ENCODE assay signal across 8 cellular contexts in genomic region chr17:1491406-1492248, GRCh38. TPM values are rescaled to one million over a fixed set of nuclear protein-coding genes. Genes with fewer than 3 reads are reported as not detected.
A peak's percentile ranks its signal among the peaks of the same experiment; 100 is the strongest.
DNase-seq lines count a peak whose midpoint lies in the region; ATAC-seq and TF ChIP-seq lines count a peak whose summit lies in the region.

No MANE protein-coding gene starts in this region.

- H4K20me1 ChIP-seq in OCI-LY7 (ENCODE audit: insufficient read depth, low read length): no peaks in the 10 kb centered on the region

- peak overlapping the region; percentile 95 for H3K4me2 ChIP-seq in OCI-LY7 (ENCODE audit: low read length)

- CTCF ChIA-PET in OCI-LY7 (lab: Charles Lee; ENCODE audit: unreplicated experiment): no interaction called here

- DNase-seq in DMS 273 (lab: John Stamatoyannopoulos, UW; ENCODE audit: unreplicated experiment) (peak; percentile 67), DMS 273 treated with DMSO at 0.1 percent for 48 hours (lab: John Stamatoyannopoulos, UW) (no peak), HAP-1 (ENCODE audit: low spot score in 2 of 2) (peak; percentile 28 to 72), OCI-LY7 (ENCODE audit: low spot score) (peak; percentile 68), astrocyte of the cerebellum (ENCODE audit: low read depth) (no peak), iPS DF 6.9 (ENCODE audit: low read depth, low spot score) (no peak), sciatic nerve (ENCODE audit: low spot score) (peak; percentile 84), NCI-H526 treated with DMSO at 0.1 percent for 48 hours (lab: John Stamatoyannopoulos, UW) (no peak)

- in situ Hi-C loops in HAP-1 (cut with MboI; ENCODE audit: low sequenced_read_pairs) (no loop called here), astrocyte of the cerebellum (cut with HindIII; ENCODE audit: low sequenced_read_pairs) (no loop called here)

- no TSS peak for BruUV-seq in OCI-LY7 (replicated peaks; lab: Mats Ljungman, UMichigan)

- H3K9me3 ChIP-seq in HAP-1: no peaks in the 10 kb centered on the region
- H3K9me3 ChIP-seq in OCI-LY7 (ENCODE audit: low read length): no peaks in the 10 kb centered on the region
- no peaks in the 10 kb centered on the region for H3K9me3 ChIP-seq in iPS DF 6.9 (ENCODE audit: control insufficient read depth, insufficient read depth, low read length)

- intact Hi-C loops in OCI-LY7 (cut with micrococcal nuclease; ENCODE audit: unreplicated experiment): no loop called here
- intact Hi-C loops in sciatic nerve (cut with DNase I): no loop called here

- H3K4me3 ChIP-seq in HAP-1: peak overlapping the region; percentile 77
- H3K4me3 ChIP-seq in OCI-LY7 (ENCODE audit: low read depth, low read length, poor library complexity, severe bottlenecking): peak overlapping the region; percentile 80
- H3K4me3 ChIP-seq in astrocyte of the cerebellum (ENCODE audit: low read depth, low read length): peak overlapping the region; percentile 71
- H3K4me3 ChIP-seq in iPS DF 6.9 (ENCODE audit: low read length): peak overlapping the region; percentile 68; the same call in 1 of the 2 replicates

- H3K27me3 ChIP-seq in HAP-1 (ENCODE audit: low read depth): no peaks in the 10 kb centered on the region
- H3K27me3 ChIP-seq in iPS DF 6.9 (ENCODE audit: control insufficient read depth, insufficient read depth, low read length): no peaks in the 10 kb centered on the region

- H2AFZ ChIP-seq in OCI-LY7 (ENCODE audit: low read length): peak overlapping the region; percentile 64; the same call in 1 of the 2 replicates

- POLR2A ChIA-PET in OCI-LY7 (lab: Charles Lee): no interaction called here

- H3K4me1 ChIP-seq in HAP-1: peaks cover 5% of the 10 kb centered on the region; the same call in 1 of the 2 replicates
- peaks cover 38% of the 10 kb centered on the region for H3K4me1 ChIP-seq in OCI-LY7 (ENCODE audit: insufficient read depth, low read length, poor library complexity, severe bottlenecking)
- H3K4me1 ChIP-seq in iPS DF 6.9 (ENCODE audit: control insufficient read depth, insufficient read depth, low read length): peaks cover 2% of the 10 kb centered on the region; the same call in 1 of the 2 replicates

- peak overlapping the region; percentile 73 for H3K27ac ChIP-seq in OCI-LY7 (ENCODE audit: low read depth, low read length, poor library complexity, severe bottlenecking)
- no peak overlapping the region for H3K27ac ChIP-seq in iPS DF 6.9 (ENCODE audit: low read length)

- peaks cover 8% of the 10 kb centered on the region; the same call in 1 of the 2 replicates for H3K36me3 ChIP-seq in HAP-1 (replicated peaks)
- H3K36me3 ChIP-seq in OCI-LY7 (ENCODE audit: insufficient read depth, low read length): no peaks in the 10 kb centered on the region
- peaks cover 2% of the 10 kb centered on the region; the same call in 1 of the 2 replicates for H3K36me3 ChIP-seq in iPS DF 6.9 (ENCODE audit: control insufficient read depth, insufficient read depth, low read length)

- WGBS in iPS DF 6.9 (ENCODE audit: insufficient coverage, insufficient read length): no CpG with 5 or more reads among the region's 99 CpGs

- no peaks in the 10 kb centered on the region for H3K9me2 ChIP-seq in OCI-LY7 (ENCODE audit: insufficient read depth, low read length)

- no peaks in the 10 kb centered on the region; the same call in 1 of the 2 replicates for H3K79me2 ChIP-seq in OCI-LY7 (ENCODE audit: insufficient read depth, low read depth, low read length)

- TF ChIP-seq CTCF in OCI-LY7 (conservative IDR thresholded peaks at IDR 0.05; ENCODE audit: low read length) (no peak), astrocyte of the cerebellum (IDR thresholded peaks at IDR 0.05; ENCODE audit: low read depth, low read length, missing control alignments) (no peak)

- peak; percentile 39 for ATAC-seq in sciatic nerve

RNA-seq across cellular contexts. Expression of gene MYO1C, which starts 0.9 kb away (rescaled TPM):
- total RNA-seq in OCI-LY7 (2014; rRNA removed; shearing (Covaris generic)): 16.1 and 17.2 TPM in 2 replicates
- total RNA-seq in OCI-LY7 (2022): 70.5 and 74.4 TPM in 2 replicates
- total RNA-seq in sciatic nerve: 326 TPM

RNA-seq across cellular contexts. Expression of gene INPP5K, which starts 24.8 kb away (rescaled TPM):
- 23.4 and 28.8 TPM in 2 replicates for total RNA-seq in OCI-LY7 (2014; rRNA removed; shearing (Covaris generic))
- 40.7 and 47.0 TPM in 2 replicates for total RNA-seq in OCI-LY7 (2022)
- total RNA-seq in sciatic nerve: 46.5 TPM

RNA-seq across cellular contexts. Expression of gene CRK, which starts 35.6 kb away (rescaled TPM):
- total RNA-seq in OCI-LY7 (2014; rRNA removed; shearing (Covaris generic)): 30.5 and 32.0 TPM in 2 replicates
- total RNA-seq in OCI-LY7 (2022): 30.4 TPM in 2 replicates
- total RNA-seq in sciatic nerve: 59.6 TPM

Comparison
In these comparisons a context has a peak if more than half of its experiments do, and no peak if none do; other contexts are left out.
1. DNase-seq: peak in DMS 273 (single experiment), HAP-1 (2 of 2), OCI-LY7 (single experiment) and sciatic nerve (single experiment); none in DMS 273 treated with DMSO at 0.1 percent for 48 hours (single experiment), astrocyte of the cerebellum (single experiment), iPS DF 6.9 (single experiment) and NCI-H526 treated with DMSO at 0.1 percent for 48 hours (single experiment).
2. Peak in every context shown above with its lines, with median percentiles within 50 percentile points of each other: H3K4me3 ChIP-seq.